Comparison of ENCODE assay signal across 8 cellular contexts in genomic region chr1:171742577-171742922, GRCh38. TPM values are rescaled to one million over a fixed set of nuclear protein-coding genes. Genes with fewer than 3 reads are reported as not detected.
DNase-seq lines count a peak whose midpoint lies in the region; ATAC-seq and TF ChIP-seq lines count a peak whose summit lies in the region.

No MANE protein-coding gene starts in this region.

- 0 out of 2 replicates have a peak, but pooled peaks cover 6% of the 10 kb centered on the region for H3F3A ChIP-seq in GM23338 (replicated peaks; ENCODE audit: low read depth)

- H3K4me1 ChIP-seq in GM23338 (ENCODE audit: insufficient read depth) (peaks cover 43% of the 10 kb centered on the region), right atrium auricular region (peaks cover 0 to 27% of the 10 kb centered on the region in 2 donors), rectal smooth muscle tissue (ENCODE audit: control insufficient read depth, insufficient read depth, low read length) (peaks cover 15% of the 10 kb centered on the region)

- peak overlapping the region; percentile 97 for H3K27ac ChIP-seq in GM23338 (ENCODE audit: low read depth)
- peak overlapping the region; percentile 48 for H3K27ac ChIP-seq in adipose tissue (ENCODE audit: low read depth, low read length)
- peak overlapping the region; percentile 94 to 95 for H3K27ac ChIP-seq in right atrium auricular region
- H3K27ac ChIP-seq in rectal smooth muscle tissue (ENCODE audit: low read depth, low read length): peak overlapping the region; percentile 99

- DNase-seq in DMS153 treated with DMSO at 0.1 percent for 48 hours (lab: John Stamatoyannopoulos, UW; ENCODE audit: unreplicated experiment): peak; percentile 79
- DNase-seq in GM23338 (ENCODE audit: low spot score): peak; percentile 74
- DNase-seq in NCI-H345 treated with DMSO at 0.1 percent for 48 hours (lab: John Stamatoyannopoulos, UW; ENCODE audit: unreplicated experiment): peak; percentile 65
- no peak for DNase-seq in right atrium auricular region (ENCODE audit: low spot score)
- DNase-seq in 8988T: no peak

- H3K4me3 Mint-ChIP-seq in GM23338: peak overlapping the region; percentile 93

- H3K27ac Mint-ChIP-seq in GM23338: peak overlapping the region; percentile 99

- peak; percentile 50 for ATAC-seq in GM23338
- ATAC-seq in HG03039 (IDR thresholded peaks at IDR 0.05; ENCODE audit: unreplicated experiment): no peak

- peak overlapping the region; percentile 99 for H2AFZ ChIP-seq in GM23338

- no peaks in the 10 kb centered on the region for H3K27me3 ChIP-seq in GM23338 (ENCODE audit: insufficient read depth)
- H3K27me3 ChIP-seq in right atrium auricular region: no peaks in the 10 kb centered on the region
- H3K27me3 ChIP-seq in rectal smooth muscle tissue (ENCODE audit: control insufficient read depth, insufficient read depth, low read length): no peaks in the 10 kb centered on the region

- no peaks in the 10 kb centered on the region for H3K9me3 ChIP-seq in right atrium auricular region

- H3K36me3 Mint-ChIP-seq in GM23338 (ENCODE audit: low read depth): no peaks in the 10 kb centered on the region

- 0% methylated on average over 14 of the region's 14 CpGs for WGBS in adipose tissue, 3 donors

- H3K9ac ChIP-seq in rectal smooth muscle tissue (ENCODE audit: low read length): peak overlapping the region; percentile 98

- H3K27me3 Mint-ChIP-seq in GM23338 (ENCODE audit: insufficient read depth, low read depth, poor library complexity): peaks cover 6% of the 10 kb centered on the region

- no peaks in the 10 kb centered on the region for H3K36me3 ChIP-seq in GM23338 (ENCODE audit: insufficient read depth)
- H3K36me3 ChIP-seq in right atrium auricular region: peaks cover 6% of the 10 kb centered on the region
- no peaks in the 10 kb centered on the region for H3K36me3 ChIP-seq in rectal smooth muscle tissue (ENCODE audit: control insufficient read depth, insufficient read depth, low read length)

- H4K20me1 ChIP-seq in GM23338 (replicated peaks; ENCODE audit: insufficient read depth): no peaks in the 10 kb centered on the region

- H3K79me2 ChIP-seq in GM23338 (replicated peaks; ENCODE audit: insufficient read depth): peaks cover 21% of the 10 kb centered on the region; the same call in 1 of the 2 replicates

- H3K4me3 ChIP-seq in GM23338: peak overlapping the region; percentile 97
- H3K4me3 ChIP-seq in right atrium auricular region: peak overlapping the region; percentile 83 to 94
- H3K4me3 ChIP-seq in rectal smooth muscle tissue (ENCODE audit: low read length): peak overlapping the region; percentile 97

- H3K4me1 Mint-ChIP-seq in GM23338: peaks cover 34% of the 10 kb centered on the region

- peak overlapping the region; percentile 86 for H3K4me2 ChIP-seq in GM23338

- TF ChIP-seq CTCF in GM23338 (conservative IDR thresholded peaks at IDR 0.05; ENCODE audit: low read depth in 2 of 2): no peak
- no peak for TF ChIP-seq CTCF in right atrium auricular region (IDR thresholded peaks at IDR 0.05)

- H3K9me2 ChIP-seq in GM23338 (ENCODE audit: insufficient read depth): no peaks in the 10 kb centered on the region

- H3K9me3 Mint-ChIP-seq in GM23338: no peaks in the 10 kb centered on the region

TF ChIP-seq in GM23338, 12 proteins besides CTCF, POLR2A, EP300 and RAD21 (continues in another document):
- no peak for TF ChIP-seq CREB1 (CRISPR knock-in tag; IDR thresholded peaks at IDR 0.05; ENCODE audit: low read depth)
- TF ChIP-seq, protein P1, sequence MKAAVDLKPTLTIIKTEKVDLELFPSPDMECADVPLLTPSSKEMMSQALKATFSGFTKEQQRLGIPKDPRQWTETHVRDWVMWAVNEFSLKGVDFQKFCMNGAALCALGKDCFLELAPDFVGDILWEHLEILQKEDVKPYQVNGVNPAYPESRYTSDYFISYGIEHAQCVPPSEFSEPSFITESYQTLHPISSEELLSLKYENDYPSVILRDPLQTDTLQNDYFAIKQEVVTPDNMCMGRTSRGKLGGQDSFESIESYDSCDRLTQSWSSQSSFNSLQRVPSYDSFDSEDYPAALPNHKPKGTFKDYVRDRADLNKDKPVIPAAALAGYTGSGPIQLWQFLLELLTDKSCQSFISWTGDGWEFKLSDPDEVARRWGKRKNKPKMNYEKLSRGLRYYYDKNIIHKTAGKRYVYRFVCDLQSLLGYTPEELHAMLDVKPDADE (IDR thresholded peaks at IDR 0.05): no peak
- TF ChIP-seq ZNF462 (CRISPR knock-in tag; IDR thresholded peaks at IDR 0.05): no peak

RNA-seq across cellular contexts. Expression of gene VAMP4, which starts 0.7 kb away (rescaled TPM):
- total RNA-seq in GM23338 (2014; rRNA removed; shearing (Covaris generic)): 7.3 and 9.0 TPM in 2 replicates
- polyA plus RNA-seq in GM23338 (2016; fragmentation: Nextera tagmentation; extraction: Ambion mirVana): 7.4 and 7.7 TPM in 2 replicates
- 1 to 10 TPM; 3.6 to 8.8 (median 6.7) TPM for polyA plus RNA-seq in adipose tissue
- total RNA-seq in right atrium auricular region: 1 to 10 TPM; 4.9 to 5.9 TPM

RNA-seq across cellular contexts. Expression of gene METTL13, which starts 38.9 kb away (rescaled TPM):
- total RNA-seq in GM23338 (2014; rRNA removed; shearing (Covaris generic)): 43.8 and 45.4 TPM in 2 replicates
- polyA plus RNA-seq in GM23338 (2016; fragmentation: Nextera tagmentation; extraction: Ambion mirVana): 19.2 and 21.0 TPM in 2 replicates
- polyA plus RNA-seq in adipose tissue: 10 to 100 TPM; 12.4 to 15.5 (median 15.5) TPM
- total RNA-seq in right atrium auricular region: 10 to 100 TPM; 14.8 to 15.0 TPM

Comparison
In these comparisons a context has a peak if more than half of its experiments do, and no peak if none do; other contexts are left out.
1. DNase-seq: peak in DMS153 treated with DMSO at 0.1 percent for 48 hours (single experiment), GM23338 (single experiment) and NCI-H345 treated with DMSO at 0.1 percent for 48 hours (single experiment); none in right atrium auricular region (single experiment) and 8988T (single experiment).
2. H3K27ac ChIP-seq: peak in every context shown above with its lines; median percentile 99 in rectal smooth muscle tissue; 97 in GM23338; 94 in right atrium auricular region; 48 in adipose tissue.
3. Peak in every context shown above with its lines, with median percentiles within 50 percentile points of each other: H3K4me3 ChIP-seq.